18 cellular contexts compared by ENCODE assay signal in genomic region chr1:178818416-178818815, GRCh38. TPM values are rescaled to one million over a fixed set of nuclear protein-coding genes. Genes with fewer than 3 reads are reported as not detected.
A peak's percentile ranks its signal among the peaks of the same experiment; 100 is the strongest.
DNase-seq lines count a peak whose midpoint lies in the region; ATAC-seq, FAIRE-seq and TF ChIP-seq lines count a peak whose summit lies in the region.
"Had no signal": no experiment of that assay in that cellular context is flagged by ENCODE, and none has a peak within 500 bp of the region (broad histone marks: within the 10 kb centered on the region; RNA-seq: fewer than 3 reads in every experiment).

No MANE protein-coding gene starts in this region.

- H3K27ac Mint-ChIP-seq in astrocyte (ENCODE audit: unreplicated experiment) = peak overlapping the region; percentile 21
- H3K27ac Mint-ChIP-seq: stimulated activated naive CD8-positive, alpha-beta T cell treated with anti-CD3 and anti-CD28 coated beads, Interleukin-15, Interleukin-2, amounts not matched to agents 100 ng/mL and 50 ng/mL, for 24 hours had no signal

- H2AFZ ChIP-seq in astrocyte (ENCODE audit: low read depth, low read length) = no peak overlapping the region

- no peaks in the 10 kb centered on the region for H3K27me3 ChIP-seq in astrocyte (ENCODE audit: insufficient read depth, low read length)
- H3K27me3 ChIP-seq: cardiac muscle cell, SJCRH30, vagina had no signal

- H4K20me1 ChIP-seq in astrocyte (ENCODE audit: insufficient read depth, low read length) = no peaks in the 10 kb centered on the region

- H3K79me2 ChIP-seq in astrocyte (ENCODE audit: insufficient read depth, low read length) = no peaks in the 10 kb centered on the region

- H3K9me3 Mint-ChIP-seq in astrocyte (ENCODE audit: unreplicated experiment) = no peaks in the 10 kb centered on the region
- H3K9me3 Mint-ChIP-seq: H9; stimulated activated naive CD8-positive, alpha-beta T cell treated with anti-CD3 and anti-CD28 coated beads, Interleukin-15, Interleukin-2, amounts not matched to agents 100 ng/mL and 50 ng/mL, for 24 hours had no signal

- no peak overlapping the region for H3K27ac ChIP-seq in astrocyte (ENCODE audit: low read depth, low read length)
- H3K27ac ChIP-seq: cardiac muscle cell, SJCRH30, vagina had no signal

- CTCF ChIA-PET in AG04449 (lab: Yijun Ruan, JAX) = interaction anchor here (1.1 to 1.4 kb wide), 3 partner anchors 187 to 277 kb away, joined by 3 read pairs; no protein-coding TSS in a partner anchor

- no peak for TF ChIP-seq CTCF in AG04449 (IDR thresholded peaks at IDR 0.05; ENCODE audit: insufficient read depth, low read length, missing control alignments)
- no peak for TF ChIP-seq CTCF in astrocyte (IDR thresholded peaks at IDR 0.05; ENCODE audit: insufficient read depth, low read depth, low read length)
- TF ChIP-seq CTCF in omental fat pad (IDR thresholded peaks at IDR 0.05) = no peak

- H3K36me3 ChIP-seq in astrocyte (ENCODE audit: insufficient read depth, low read length) = no peaks in the 10 kb centered on the region
- H3K36me3 ChIP-seq: vagina had no signal

- FAIRE-seq in astrocyte (lab: Jason Lieb, UNC) = no peak

- H3K4me1 ChIP-seq in astrocyte (ENCODE audit: insufficient read depth, low read length) = no peaks in the 10 kb centered on the region
- H3K4me1 ChIP-seq: SJCRH30, vagina had no signal

- H3K36me3 Mint-ChIP-seq in astrocyte (ENCODE audit: low read depth, unreplicated experiment) = peaks cover 11% of the 10 kb centered on the region

- no peak overlapping the region for H3K4me3 Mint-ChIP-seq in astrocyte (ENCODE audit: unreplicated experiment)
- H3K4me3 Mint-ChIP-seq: H9; stimulated activated naive CD8-positive, alpha-beta T cell treated with anti-CD3 and anti-CD28 coated beads, Interleukin-15, Interleukin-2, amounts not matched to agents 100 ng/mL and 50 ng/mL, for 24 hours had no signal

- peak; percentile 14 for DNase-seq in AG04449 (ENCODE audit: low read depth, low spot score)
- peak; percentile 28 for DNase-seq in GM04504 (ENCODE audit: low read depth)
- DNase-seq in astrocyte (ENCODE audit: low read depth) = peak; percentile 63
- DNase-seq in foreskin melanocyte = peak; percentile 5
- DNase-seq in activated CD4-positive, alpha-beta T cell treated with anti-CD3 and anti-CD28 coated beads, Interleukin-2, amount 50 U/mL, for 4 hours = no peak
- no peak for DNase-seq in omental fat pad (ENCODE audit: low spot score)
- DNase-seq: activated gamma-delta T cell; effector CD4-positive, alpha-beta T cell; GF-D8; NCI-H2029; NCI-H510A treated with DMSO at 0.1 percent for 48 hours had no signal

- ATAC-seq in HG03520 (IDR thresholded peaks at IDR 0.05; ENCODE audit: unreplicated experiment) = no peak
- ATAC-seq in omental fat pad (ENCODE audit: low FRiP score) = no peak
- ATAC-seq in GM19467 (IDR thresholded peaks at IDR 0.05; ENCODE audit: unreplicated experiment) = no peak

- H3K4me2 ChIP-seq in astrocyte (ENCODE audit: low read length) = no peak overlapping the region

- H3K4me1 Mint-ChIP-seq in astrocyte (ENCODE audit: low read depth, unreplicated experiment) = peaks cover 6% of the 10 kb centered on the region

- H3K4me3 ChIP-seq in AG04449 (ENCODE audit: low read depth, low read length) = no peak overlapping the region
- no peak overlapping the region for H3K4me3 ChIP-seq in astrocyte (ENCODE audit: insufficient read depth, low read depth, low read length)
- H3K4me3 ChIP-seq: cardiac muscle cell, SJCRH30, vagina had no signal

- H3K9ac ChIP-seq in astrocyte (ENCODE audit: low read length) = no peak overlapping the region

- no peaks in the 10 kb centered on the region for H3K9me3 ChIP-seq in astrocyte (ENCODE audit: insufficient read depth, low read depth, low read length)
- H3K9me3 ChIP-seq: SJCRH30, vagina had no signal

- no peaks in the 10 kb centered on the region for H3K27me3 Mint-ChIP-seq in astrocyte (ENCODE audit: low read depth, unreplicated experiment)
- H3K27me3 Mint-ChIP-seq: stimulated activated naive CD8-positive, alpha-beta T cell treated with anti-CD3 and anti-CD28 coated beads, Interleukin-15, Interleukin-2, amounts not matched to agents 100 ng/mL and 50 ng/mL, for 24 hours had no signal

- POLR2A ChIA-PET in AG04449 (lab: Yijun Ruan, JAX) = no interaction called here

RNA-seq across cellular contexts. Expression of gene ANGPTL1, which starts 52.5 kb away (rescaled TPM):
- total RNA-seq in astrocyte (4.1 and 5.7 TPM in 2 replicates), omental fat pad (100 to 1,000 TPM in 2 of 4 donors, 10 to 100 TPM in 2; 26.1 to 154 (median 88.3) TPM)
- total RNA-seq: cardiac muscle cell, H9 had no signal

Comparison
In these comparisons a context has a peak if more than half of its experiments do, and no peak if none do; other contexts are left out.
1. DNase-seq: peak in AG04449 (single experiment), GM04504 (single experiment), astrocyte (single experiment) and foreskin melanocyte (single experiment); none in activated CD4-positive, alpha-beta T cell treated with anti-CD3 and anti-CD28 coated beads, Interleukin-2, amount 50 U/mL, for 4 hours (0 of 2) and omental fat pad (single experiment).